Comparison of ENCODE assay signal across 1 cellular context in the genomic region with DNA sequence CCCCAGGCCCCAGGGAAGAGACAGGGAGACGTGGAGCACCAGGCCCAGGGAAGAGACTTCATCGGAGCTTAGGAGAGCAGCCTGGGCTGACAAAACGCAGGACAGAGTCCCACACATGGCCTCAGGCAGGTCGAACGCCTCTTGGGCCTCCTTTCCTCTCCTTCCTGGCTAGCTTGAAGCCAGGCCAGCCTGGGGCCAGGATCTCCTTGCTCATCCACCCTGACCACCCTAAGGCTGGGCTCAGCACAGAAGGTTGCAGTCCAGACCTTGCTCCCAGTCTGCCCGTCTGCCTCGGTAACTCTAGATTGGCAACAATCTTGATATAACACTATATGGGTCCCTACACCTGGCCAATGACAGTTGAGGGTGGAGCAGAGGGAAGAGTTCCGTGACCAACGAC.
TF ChIP-seq lines count a peak whose summit lies in the region.

No MANE protein-coding gene starts in this region.

TF ChIP-seq in HCT116, 20 proteins besides CTCF, POLR2A, EP300 and RAD21:
- TF ChIP-seq CEBPB (IDR thresholded peaks at IDR 0.05; ENCODE audit: low read depth) = no peak
- TF ChIP-seq, protein P1, sequence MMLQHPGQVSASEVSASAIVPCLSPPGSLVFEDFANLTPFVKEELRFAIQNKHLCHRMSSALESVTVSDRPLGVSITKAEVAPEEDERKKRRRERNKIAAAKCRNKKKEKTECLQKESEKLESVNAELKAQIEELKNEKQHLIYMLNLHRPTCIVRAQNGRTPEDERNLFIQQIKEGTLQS (IDR thresholded peaks at IDR 0.05) = no peak
- TF ChIP-seq SP1 (IDR thresholded peaks at IDR 0.05; ENCODE audit: low read depth) = no peak
- no peak for TF ChIP-seq ZFX (IDR thresholded peaks at IDR 0.05)
- no peak for TF ChIP-seq JUND (IDR thresholded peaks at IDR 0.05)
- no peak for TF ChIP-seq ZNF274 (IDR thresholded peaks at IDR 0.05; ENCODE audit: low read depth, low read length)
- TF ChIP-seq POLR2AphosphoS5 (IDR thresholded peaks at IDR 0.05; ENCODE audit: low read depth, low read length) = no peak
- TF ChIP-seq SIN3A (IDR thresholded peaks at IDR 0.05; ENCODE audit: low read depth) = no peak
- no peak for TF ChIP-seq CBX3 (IDR thresholded peaks at IDR 0.05; ENCODE audit: low read depth)
- TF ChIP-seq EZH2phosphoT487 (IDR thresholded peaks at IDR 0.05; ENCODE audit: borderline replicate concordance) = no peak
- no peak for TF ChIP-seq EGR1 (IDR thresholded peaks at IDR 0.05; ENCODE audit: low read depth)
- no peak for TF ChIP-seq EZH2 (IDR thresholded peaks at IDR 0.05)
- no peak for TF ChIP-seq ELF1 (IDR thresholded peaks at IDR 0.05; ENCODE audit: borderline replicate concordance, low read depth)
- TF ChIP-seq TCF7L2 (IDR thresholded peaks at IDR 0.05; ENCODE audit: borderline replicate concordance, extremely low read depth, insufficient read depth, insufficient read length) = no peak
- TF ChIP-seq, protein P2, sequence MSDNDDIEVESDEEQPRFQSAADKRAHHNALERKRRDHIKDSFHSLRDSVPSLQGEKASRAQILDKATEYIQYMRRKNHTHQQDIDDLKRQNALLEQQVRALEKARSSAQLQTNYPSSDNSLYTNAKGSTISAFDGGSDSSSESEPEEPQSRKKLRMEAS (IDR thresholded peaks at IDR 0.05) = no peak
